Comparison of ENCODE assay signal across 20 cellular contexts in genomic region chr5:50439221-50439620, GRCh38. TPM values are rescaled to one million over a fixed set of nuclear protein-coding genes. Genes with fewer than 3 reads are reported as not detected.
DNase-seq lines count a peak whose midpoint lies in the region; ATAC-seq, FAIRE-seq and TF ChIP-seq lines count a peak whose summit lies in the region.
"Had no signal": no experiment of that assay in that cellular context is flagged by ENCODE, and none has a peak within 500 bp of the region (broad histone marks: within the 10 kb centered on the region; RNA-seq: fewer than 3 reads in every experiment).

No MANE protein-coding gene starts in this region.

- H4K20me1 ChIP-seq in BLaER1 (peaks cover 33% of the 10 kb centered on the region), DND-41 (ENCODE audit: insufficient read depth, low read length) (peaks cover 10% of the 10 kb centered on the region; the same call in 1 of the 2 replicates), keratinocyte (ENCODE audit: control insufficient read depth, extremely low read depth, insufficient read depth, low read length) (no peaks in the 10 kb centered on the region)

- ATAC-seq in DND-41 (ENCODE audit: insufficient read depth, low read depth) (no peak), T-helper 17 cell (no peak), HG02798 (IDR thresholded peaks at IDR 0.05; ENCODE audit: poor library complexity, unreplicated experiment) (no peak), GM21390 (IDR thresholded peaks at IDR 0.05; ENCODE audit: unreplicated experiment) (no peak)
- ATAC-seq: HepG2, left lobe of liver had no signal

- dilution Hi-C loops in keratinocyte (cut with MboI; ENCODE audit: extremely low pct_ligation_motif_present, low sequenced_read_pairs): no loop called here

- H3K4me2 ChIP-seq in BLaER1: peak overlapping the region; percentile 84
- peak overlapping the region; percentile 63 for H3K4me2 ChIP-seq in DND-41 (ENCODE audit: insufficient read depth, low read length)
- H3K4me2 ChIP-seq in keratinocyte (ENCODE audit: control insufficient read depth, extremely low read depth, insufficient read depth, low read depth, low read length): peak overlapping the region; percentile 5

- H3K27ac Mint-ChIP-seq in T-helper 17 cell: peak overlapping the region; percentile 97

- H3K27me3 Mint-ChIP-seq in T-helper 17 cell: no peaks in the 10 kb centered on the region

- TF ChIP-seq CTCF in DND-41 (IDR thresholded peaks at IDR 0.05; ENCODE audit: borderline replicate concordance, extremely low read depth, low read length, poor library complexity, severe bottlenecking) (no peak), keratinocyte (optimal IDR thresholded peaks at IDR 0.05 in 1 of 3, IDR thresholded peaks at IDR 0.05 in 1 of 3, conservative IDR thresholded peaks at IDR 0.05 in 1 of 3; ENCODE audit: extremely low read depth in 1 of 3, insufficient read depth in 2 of 3, low read length in 3 of 3) (no peak)

- H3K36me3 Mint-ChIP-seq in T-helper 17 cell (ENCODE audit: low read depth): peaks cover 4% of the 10 kb centered on the region

- H3K4me1 ChIP-seq in BLaER1 (peaks cover 66% of the 10 kb centered on the region), DND-41 (ENCODE audit: insufficient read depth, low read length) (peaks cover 72% of the 10 kb centered on the region), keratinocyte (ENCODE audit: control insufficient read depth, extremely low read depth, insufficient read depth, low read length) (peaks cover 4% of the 10 kb centered on the region)

- H3K9me3 ChIP-seq in BLaER1 (no peaks in the 10 kb centered on the region), DND-41 (ENCODE audit: insufficient read depth, low read length, severe bottlenecking) (no peaks in the 10 kb centered on the region), T-helper 17 cell (ENCODE audit: control insufficient read depth, low read length, poor library complexity, severe bottlenecking) (no peaks in the 10 kb centered on the region), keratinocyte (ENCODE audit: control insufficient read depth, low read depth, low read length) (no peaks in the 10 kb centered on the region)

- H3K4me3 ChIP-seq in BLaER1 (peak overlapping the region; percentile 87), DND-41 (ENCODE audit: low read depth in 1 of 2, low read length in 2 of 2) (peak overlapping the region in 1 of 2 experiments; percentile 63; a peak in 3 of 4 replicates), keratinocyte (ENCODE audit: control insufficient read depth in 2 of 3, extremely low read depth in 1 of 3, insufficient read depth in 2 of 3, low read depth in 1 of 3, low read length in 3 of 3) (no peak overlapping the region)

- FAIRE-seq in keratinocyte (lab: Jason Lieb, UNC) (no peak), HTR-8/SVneo (lab: Jason Lieb, UNC) (no peak)
- FAIRE-seq: endometrium, HepG2 had no signal

- peak overlapping the region; percentile 93; the same call in 1 of the 2 replicates for H3K9ac ChIP-seq in BLaER1
- peak overlapping the region; percentile 96 for H3K9ac ChIP-seq in DND-41 (ENCODE audit: low read depth, low read length)
- no peak overlapping the region for H3K9ac ChIP-seq in keratinocyte (ENCODE audit: control insufficient read depth, extremely low read depth, insufficient read depth, low read length)

- H3K27ac ChIP-seq in BLaER1 (peak overlapping the region; percentile 97; the same call in 1 of the 2 replicates), DND-41 (ENCODE audit: low read length) (peak overlapping the region; percentile 98), keratinocyte (ENCODE audit: control insufficient read depth, insufficient read depth, low read length) (no peak overlapping the region)

- peaks cover 83% of the 10 kb centered on the region for H3K79me2 ChIP-seq in DND-41 (ENCODE audit: insufficient read depth, low read length)
- peaks cover 29% of the 10 kb centered on the region for H3K79me2 ChIP-seq in keratinocyte (ENCODE audit: control insufficient read depth, insufficient read depth, low read length)

- H3K9me1 ChIP-seq in keratinocyte (ENCODE audit: control insufficient read depth, extremely low read depth, insufficient read depth, low read length): no peaks in the 10 kb centered on the region

- H3K36me3 ChIP-seq in BLaER1 (peaks cover 10% of the 10 kb centered on the region), DND-41 (ENCODE audit: insufficient read depth, low read length) (peaks cover 12% of the 10 kb centered on the region), keratinocyte (ENCODE audit: control insufficient read depth in 2 of 2, extremely low read depth in 1 of 2, insufficient read depth in 2 of 2, low read length in 2 of 2) (no peaks in the 10 kb centered on the region)

- H3K4me3 Mint-ChIP-seq in T-helper 17 cell: peak overlapping the region; percentile 93

- peak; percentile 30 for DNase-seq in DND-41
- no peak for DNase-seq in T-helper 17 cell
- DNase-seq in keratinocyte (ENCODE audit: low read depth, low spot score): no peak
- DNase-seq in HTR-8/SVneo (ENCODE audit: insufficient read length, low spot score): no peak
- DNase-seq in anterior cingulate cortex (lab: John Stamatoyannopoulos, UW): no peak
- DNase-seq: activated CD4-positive, alpha-beta T cell treated with anti-CD3 and anti-CD28 coated beads, Interleukin-2, amount 50 U/mL, for 1 hour; activated naive CD4-positive, alpha-beta T cell; caudate nucleus; H7; NCI-H1105; NCI-H2171; NK-92 treated with Interleukin-12 subunit alpha and Interleukin-12 subunit beta, amount 100 ng/mL, for 24 hours; SHP77 treated with DMSO at 0.1 percent for 48 hours; T1000 had no signal

- H2AFZ ChIP-seq in DND-41 (ENCODE audit: low read depth, low read length): no peak overlapping the region
- no peak overlapping the region for H2AFZ ChIP-seq in keratinocyte (ENCODE audit: control insufficient read depth, low read length)

- peaks cover 47% of the 10 kb centered on the region for H3K4me1 Mint-ChIP-seq in T-helper 17 cell

- no peaks in the 10 kb centered on the region for H3K27me3 ChIP-seq in BLaER1
- no peaks in the 10 kb centered on the region for H3K27me3 ChIP-seq in DND-41 (ENCODE audit: insufficient read depth, low read length, poor library complexity)
- no peaks in the 10 kb centered on the region for H3K27me3 ChIP-seq in keratinocyte (ENCODE audit: control insufficient read depth, extremely low read depth, insufficient read depth, low read length)

RNA-seq across cellular contexts. Expression of gene EMB, which starts 1.9 kb away (rescaled TPM):
- total RNA-seq in T-helper 17 cell: 100 to 1,000 TPM; 184 to 186 TPM
- polyA plus RNA-seq in keratinocyte: 41.6 to 68.8 TPM (median 45.6 TPM) in 3 replicates
- polyA plus RNA-seq in keratinocyte (2011; ENCODE audit: low read depth): 53.4 TPM
- 30.9 and 64.9 TPM in 2 replicates for polyA plus RNA-seq in keratinocyte (2011; cell fraction: cytosol; rRNA removed)
- polyA plus RNA-seq in keratinocyte (2011; cell fraction: nucleus; rRNA removed): 41.1 and 52.3 TPM in 2 replicates
- polyA plus RNA-seq in keratinocyte (2012; ENCODE audit: low replicate concordance): 22.6 and 43.4 TPM in 2 replicates
- 9.5 to 58.6 TPM (median 22.2 TPM) in 3 replicates for polyA minus RNA-seq in keratinocyte
- polyA minus RNA-seq in keratinocyte (2011; cell fraction: cytosol; rRNA and poly(A)+ RNA removed): 50.6 TPM
- 29.0 and 46.0 TPM in 2 replicates for polyA minus RNA-seq in keratinocyte (2011; cell fraction: nucleus; rRNA and poly(A)+ RNA removed)
- total RNA-seq: HepG2 had no signal

Comparison
In these comparisons a context has a peak if more than half of its experiments do, and no peak if none do; other contexts are left out.
1. H3K4me2 ChIP-seq: peak in every context shown above with its lines; median percentile 84 in BLaER1; 63 in DND-41; 5 in keratinocyte.